ENCODE assay signal across 9 cellular contexts in the genomic region with DNA sequence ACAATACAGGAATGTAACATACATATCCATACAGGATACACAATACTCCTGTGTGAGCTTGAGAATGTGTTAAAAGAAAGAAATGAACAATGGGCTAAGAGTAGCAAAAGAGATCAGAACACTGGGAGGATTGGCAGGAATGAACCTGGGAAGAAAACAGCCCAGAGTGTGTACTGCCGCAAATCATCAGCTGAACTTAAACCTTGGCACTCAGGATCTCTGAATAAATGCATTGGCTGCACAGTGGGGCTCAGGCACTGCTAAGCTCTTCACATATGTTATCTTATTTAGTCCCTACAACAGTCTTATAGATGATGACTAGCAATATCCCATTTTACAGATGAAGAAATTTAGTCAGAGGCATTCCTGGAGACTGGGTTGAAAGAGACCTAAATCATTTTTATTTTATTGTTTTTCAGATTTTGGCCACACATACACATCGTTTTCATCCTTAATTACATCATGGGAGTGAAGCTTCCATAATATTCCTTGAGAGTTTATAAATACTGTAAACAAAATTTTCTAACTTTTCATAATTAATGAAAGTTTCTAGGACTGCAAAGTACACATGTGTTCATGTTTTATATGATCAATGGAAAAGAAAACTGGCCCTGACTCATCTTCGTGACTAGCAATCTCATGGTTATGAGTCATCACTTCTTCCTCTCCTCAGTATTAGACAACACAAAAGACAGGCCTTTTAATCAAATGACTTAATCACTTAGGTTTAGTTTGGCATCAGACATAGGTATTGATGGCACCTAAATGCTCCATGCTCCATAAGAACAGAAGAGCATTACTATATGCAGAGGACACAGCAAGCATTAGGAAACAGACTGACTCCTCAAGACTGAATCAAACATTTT. TPM values are rescaled to one million over a fixed set of nuclear protein-coding genes. Genes with fewer than 3 reads are reported as not detected.
DNase-seq lines count a peak whose midpoint lies in the region; ATAC-seq, FAIRE-seq and TF ChIP-seq lines count a peak whose summit lies in the region.
"Had no signal": no experiment of that assay in that cellular context is flagged by ENCODE, and none has a peak within 500 bp of the region (broad histone marks: within the 10 kb centered on the region; RNA-seq: fewer than 3 reads in every experiment).

No MANE protein-coding gene starts in this region.

- CTCF ChIA-PET in AG04449 (lab: Yijun Ruan, JAX), result no interaction called here
- CTCF ChIA-PET in PC-3 (lab: Charles Lee), result no interaction called here

- BruUV-seq in PC-3 (replicated peaks; lab: Mats Ljungman, UMichigan), result no TSS peak

- no peaks in the 10 kb centered on the region for H4K20me1 ChIP-seq in PC-3 (ENCODE audit: low read length)

- POLR2A ChIA-PET in AG04449 (lab: Yijun Ruan, JAX), result no interaction called here
- POLR2A ChIA-PET in PC-3 (lab: Charles Lee; ENCODE audit: unreplicated experiment), result no interaction called here

- no peak overlapping the region for H3K4me3 ChIP-seq in AG04449 (ENCODE audit: low read depth, low read length)
- H3K4me3 ChIP-seq in PC-3 (ENCODE audit: low read length), result no peak overlapping the region
- H3K4me3 ChIP-seq in tibial nerve, result no peak overlapping the region

- H3K79me2 ChIP-seq in PC-3 (ENCODE audit: low read length), result no peaks in the 10 kb centered on the region

- H3K9me3 Mint-ChIP-seq in effector memory CD8-positive, alpha-beta T cell, result peaks cover 7 to 9% of the 10 kb centered on the region in 2 donors
- H3K9me3 Mint-ChIP-seq in CD14-positive monocyte, result peaks cover 0 to 3% (median 2%) of the 10 kb centered on the region in 7 donors

- H3F3A ChIP-seq in PC-3 (ENCODE audit: low read length, unreplicated experiment), result no peaks in the 10 kb centered on the region

- no peak for TF ChIP-seq CTCF in AG04449 (IDR thresholded peaks at IDR 0.05; ENCODE audit: insufficient read depth, low read length, missing control alignments)
- no peak for TF ChIP-seq CTCF in PC-3 (conservative IDR thresholded peaks at IDR 0.05; ENCODE audit: low read depth, low read length)
- no peak for TF ChIP-seq CTCF in tibial nerve (IDR thresholded peaks at IDR 0.05)
- TF ChIP-seq CTCF in CD14-positive monocyte (IDR thresholded peaks at IDR 0.05), result no peak

- H3K27me3 ChIP-seq in PC-3 (ENCODE audit: low read length) (no peaks in the 10 kb centered on the region), tibial nerve (no peaks in the 10 kb centered on the region)

- H3K36me3 ChIP-seq in PC-3 (ENCODE audit: low read depth, low read length) (no peaks in the 10 kb centered on the region), tibial nerve (no peaks in the 10 kb centered on the region)

- no peak overlapping the region for H2AFZ ChIP-seq in PC-3 (ENCODE audit: low read length)

- intact Hi-C loops in PC-3 (cut with micrococcal nuclease), result no loop called here
- intact Hi-C loops in CD14-positive monocyte (cut with micrococcal nuclease), result no loop called here

- H3K9me3 ChIP-seq in PC-3 (ENCODE audit: low read length), result no peaks in the 10 kb centered on the region
- no peaks in the 10 kb centered on the region for H3K9me3 ChIP-seq in tibial nerve

- no peak overlapping the region for H3K4me2 ChIP-seq in PC-3 (ENCODE audit: low read length)

- H3K27ac ChIP-seq in PC-3 (ENCODE audit: low read length) (peak overlapping the region; percentile 49), tibial nerve (no peak overlapping the region)

- no peaks in the 10 kb centered on the region for H3K36me3 Mint-ChIP-seq in effector memory CD8-positive, alpha-beta T cell (ENCODE audit: insufficient read depth)
- H3K36me3 Mint-ChIP-seq in CD14-positive monocyte, result no peaks in the 10 kb centered on the region
- H3K36me3 Mint-ChIP-seq: activated naive CD8-positive, alpha-beta T cell had no signal

- WGBS in tibial nerve, 2 donors, result 73 to 76% methylated on average over 3 of the region's 3 CpGs

- no peak overlapping the region for H3K9ac ChIP-seq in PC-3 (ENCODE audit: low read length)

- H3K27ac Mint-ChIP-seq in effector memory CD8-positive, alpha-beta T cell, result no peak overlapping the region
- H3K27ac Mint-ChIP-seq in CD14-positive monocyte, result no peak overlapping the region
- H3K27ac Mint-ChIP-seq: activated naive CD8-positive, alpha-beta T cell had no signal

- TF ChIP-seq EP300 in tibial nerve (IDR thresholded peaks at IDR 0.05), result no peak

- H3K9me2 ChIP-seq in PC-3 (replicated peaks; ENCODE audit: low read length), result no peaks in the 10 kb centered on the region

- no peak overlapping the region for H3K4me3 Mint-ChIP-seq in effector memory CD8-positive, alpha-beta T cell
- H3K4me3 Mint-ChIP-seq in CD14-positive monocyte, result no peak overlapping the region
- H3K4me3 Mint-ChIP-seq: activated naive CD8-positive, alpha-beta T cell had no signal

- peaks cover 11% of the 10 kb centered on the region for H3K4me1 ChIP-seq in PC-3 (ENCODE audit: insufficient read depth, low read length)
- H3K4me1 ChIP-seq in tibial nerve, result no peaks in the 10 kb centered on the region

- ATAC-seq in PC-3, result no peak
- ATAC-seq in effector memory CD8-positive, alpha-beta T cell (replicated peaks), result no peak
- no peak for ATAC-seq in HG03045 (IDR thresholded peaks at IDR 0.05; ENCODE audit: unreplicated experiment)

- H3K4me1 Mint-ChIP-seq in effector memory CD8-positive, alpha-beta T cell (ENCODE audit: low read depth in 2 of 2), result no peaks in the 10 kb centered on the region
- no peaks in the 10 kb centered on the region for H3K4me1 Mint-ChIP-seq in CD14-positive monocyte

- peak; percentile 99 for FAIRE-seq in H54 (lab: Jason Lieb, UNC)

- H3K27me3 Mint-ChIP-seq in effector memory CD8-positive, alpha-beta T cell, result no peaks in the 10 kb centered on the region
- H3K27me3 Mint-ChIP-seq in CD14-positive monocyte (ENCODE audit: low read depth in 3 of 3), result peaks cover 0 to 1% (median 0%) of the 10 kb centered on the region in 3 donors
- H3K27me3 Mint-ChIP-seq: activated naive CD8-positive, alpha-beta T cell had no signal

- TF ChIP-seq POLR2A in H54 (IDR thresholded peaks at IDR 0.05; ENCODE audit: low read depth, low read length) (no peak), tibial nerve (IDR thresholded peaks at IDR 0.05) (no peak)

- peak; percentile 29 for DNase-seq in AG04449 (ENCODE audit: low read depth, low spot score)
- DNase-seq in H54 (ENCODE audit: insufficient read length, low spot score), result peak; percentile 9
- DNase-seq in PC-3, result peak; percentile 71
- peak; percentile 67 for DNase-seq in fibroblast of gingiva (ENCODE audit: low read depth)
- DNase-seq in tibial nerve (ENCODE audit: low spot score in 2 of 2), result no peak
- no peak for DNase-seq in effector memory CD8-positive, alpha-beta T cell
- DNase-seq in CD14-positive monocyte (ENCODE audit: low spot score), result no peak

RNA-seq across cellular contexts. Expression of a gene that starts 59.2 kb away (rescaled TPM):
- total RNA-seq in PC-3 (2014; rRNA removed) (0.15 TPM in 1 of 2 replicates, not detected in the other), tibial nerve (not detected)
- not detected for polyA plus RNA-seq in CD14-positive monocyte

Comparison
In these comparisons a context has a peak if more than half of its experiments do, and no peak if none do; other contexts are left out.
1. DNase-seq: peak in AG04449 (single experiment), H54 (single experiment), PC-3 (single experiment) and fibroblast of gingiva (single experiment); none in tibial nerve (0 of 2), effector memory CD8-positive, alpha-beta T cell (0 of 3) and CD14-positive monocyte (single experiment).